ENCODE assay signal across 13 cellular contexts in genomic region chr6:63245908-63246307, GRCh38. TPM values are rescaled to one million over a fixed set of nuclear protein-coding genes. Genes with fewer than 3 reads are reported as not detected.
DNase-seq lines count a peak whose midpoint lies in the region; ATAC-seq and TF ChIP-seq lines count a peak whose summit lies in the region.
"Had no signal": no experiment of that assay in that cellular context is flagged by ENCODE, and none has a peak within 500 bp of the region (broad histone marks: within the 10 kb centered on the region; RNA-seq: fewer than 3 reads in every experiment).

No MANE protein-coding gene starts in this region.

- WGBS in GM23248 (ENCODE audit: low coverage in 1 of 2, low lambda C conversion rate in 2 of 2, missing lambda C conversion rate in 2 of 2), 2 experiments = 18% methylated on average over 1 of the region's 1 CpG

- H3K27ac Mint-ChIP-seq in activated CD8-positive, alpha-beta T cell treated with anti-CD3 and anti-CD28 coated beads for 36 hours = no peak overlapping the region
- H3K27ac Mint-ChIP-seq in activated CD8-positive, alpha-beta T cell treated with anti-CD3 and anti-CD28 coated beads, Interleukin-2, amount 10 ng/mL, durations not matched to agents 7 days and 5 days = no peak overlapping the region
- H3K27ac Mint-ChIP-seq: activated naive CD4-positive, alpha-beta T cell treated with anti-CD3 and anti-CD28 coated beads for 36 hours; natural killer cell; stimulated activated memory B cell treated with anti-CD40 and anti-IgM and Interleukin-4, amounts not matched to agents 10 μg/mL and 1 μg/mL and 100 μg/mL, for 72 hours had no signal

- H3K9ac ChIP-seq in GM23248 = no peak overlapping the region

- no peaks in the 10 kb centered on the region for H3K27me3 ChIP-seq in GM23248 (replicated peaks; ENCODE audit: insufficient read depth)

- H3F3A ChIP-seq in GM23248 (ENCODE audit: insufficient read depth) = no peaks in the 10 kb centered on the region

- no peaks in the 10 kb centered on the region for H3K79me2 ChIP-seq in GM23248 (ENCODE audit: insufficient read depth)

- no peak overlapping the region for H3K4me2 ChIP-seq in GM23248 (ENCODE audit: unreplicated experiment)

- no peaks in the 10 kb centered on the region for H3K9me3 Mint-ChIP-seq in activated CD8-positive, alpha-beta T cell treated with anti-CD3 and anti-CD28 coated beads for 36 hours
- no peaks in the 10 kb centered on the region for H3K9me3 Mint-ChIP-seq in activated CD8-positive, alpha-beta T cell treated with anti-CD3 and anti-CD28 coated beads, Interleukin-2, amount 10 ng/mL, durations not matched to agents 7 days and 5 days (ENCODE audit: insufficient read depth)
- H3K9me3 Mint-ChIP-seq: activated naive CD4-positive, alpha-beta T cell treated with anti-CD3 and anti-CD28 coated beads for 36 hours; stimulated activated memory B cell treated with anti-CD40 and anti-IgM and Interleukin-4, amounts not matched to agents 10 μg/mL and 1 μg/mL and 100 μg/mL, for 72 hours had no signal

- no peaks in the 10 kb centered on the region for H3K9me2 ChIP-seq in GM23248 (ENCODE audit: insufficient read depth)

- no peak overlapping the region for H3K27ac ChIP-seq in GM23248

- H3K36me3 Mint-ChIP-seq in activated CD8-positive, alpha-beta T cell treated with anti-CD3 and anti-CD28 coated beads for 36 hours (ENCODE audit: low read depth) = no peaks in the 10 kb centered on the region
- H3K36me3 Mint-ChIP-seq in activated CD8-positive, alpha-beta T cell treated with anti-CD3 and anti-CD28 coated beads, Interleukin-2, amount 10 ng/mL, durations not matched to agents 7 days and 5 days (ENCODE audit: low read depth) = no peaks in the 10 kb centered on the region
- H3K36me3 Mint-ChIP-seq: natural killer cell; stimulated activated memory B cell treated with anti-CD40 and anti-IgM and Interleukin-4, amounts not matched to agents 10 μg/mL and 1 μg/mL and 100 μg/mL, for 72 hours had no signal

- H3K27me3 Mint-ChIP-seq in activated CD8-positive, alpha-beta T cell treated with anti-CD3 and anti-CD28 coated beads for 36 hours = no peaks in the 10 kb centered on the region
- H3K27me3 Mint-ChIP-seq in activated CD8-positive, alpha-beta T cell treated with anti-CD3 and anti-CD28 coated beads, Interleukin-2, amount 10 ng/mL, durations not matched to agents 7 days and 5 days (ENCODE audit: low read depth) = no peaks in the 10 kb centered on the region

- in situ Hi-C loops in SK-MEL-5 (cut with HindIII; ENCODE audit: low pct_unique_long_range_greater_than_20kb, low sequenced_read_pairs) (no loop called here), GM23248 (cut with MboI) (no loop called here)

- TF ChIP-seq CTCF in activated CD8-positive, alpha-beta T cell treated with anti-CD3 and anti-CD28 coated beads for 36 hours (IDR thresholded peaks at IDR 0.05) = no peak

- no peaks in the 10 kb centered on the region for H3K36me3 ChIP-seq in GM23248 (ENCODE audit: low read depth)

- intact Hi-C loops in activated CD8-positive, alpha-beta T cell treated with anti-CD3 and anti-CD28 coated beads for 36 hours (cut with micrococcal nuclease) = no loop called here

- no peaks in the 10 kb centered on the region for H3K9me3 ChIP-seq in GM23248 (ENCODE audit: low read depth)

- DNase-seq in activated CD8-positive, alpha-beta T cell treated with anti-CD3 and anti-CD28 coated beads for 36 hours = peak; percentile 5
- DNase-seq in activated CD8-positive, alpha-beta T cell treated with anti-CD3 and anti-CD28 coated beads, Interleukin-2, amount 10 ng/mL, durations not matched to agents 7 days and 5 days = no peak
- peak; percentile 28 for DNase-seq in SK-MEL-5 (ENCODE audit: low read depth, low spot score)
- DNase-seq in NCI-H2171 treated with DMSO at 0.1 percent for 48 hours (lab: John Stamatoyannopoulos, UW) = no peak
- no peak for DNase-seq in DMS153 treated with DMSO at 0.1 percent for 48 hours (lab: John Stamatoyannopoulos, UW; ENCODE audit: unreplicated experiment)
- no peak for DNase-seq in activated gamma-delta T cell (lab: John Stamatoyannopoulos, UW)
- DNase-seq in GM23248 = no peak
- DNase-seq: activated naive CD4-positive, alpha-beta T cell treated with anti-CD3 and anti-CD28 coated beads for 36 hours; EL; natural killer cell; NCI-H187 treated with DMSO at 0.1 percent for 48 hours had no signal

- H3K4me3 ChIP-seq in GM23248 = no peak overlapping the region

- POLR2A ChIA-PET in activated CD8-positive, alpha-beta T cell treated with anti-CD3 and anti-CD28 coated beads for 36 hours (lab: Charles Lee) = no interaction called here
- POLR2A ChIA-PET in activated CD8-positive, alpha-beta T cell treated with anti-CD3 and anti-CD28 coated beads, Interleukin-2, amount 10 ng/mL, durations not matched to agents 7 days and 5 days (lab: Charles Lee) = no interaction called here

- no peak overlapping the region for H2AFZ ChIP-seq in GM23248

- no peak overlapping the region for H3K4me3 Mint-ChIP-seq in activated CD8-positive, alpha-beta T cell treated with anti-CD3 and anti-CD28 coated beads for 36 hours
- H3K4me3 Mint-ChIP-seq in activated CD8-positive, alpha-beta T cell treated with anti-CD3 and anti-CD28 coated beads, Interleukin-2, amount 10 ng/mL, durations not matched to agents 7 days and 5 days = no peak overlapping the region
- H3K4me3 Mint-ChIP-seq: activated naive CD4-positive, alpha-beta T cell treated with anti-CD3 and anti-CD28 coated beads for 36 hours; natural killer cell; stimulated activated memory B cell treated with anti-CD40 and anti-IgM and Interleukin-4, amounts not matched to agents 10 μg/mL and 1 μg/mL and 100 μg/mL, for 72 hours had no signal

- H3K4me1 ChIP-seq in GM23248 (ENCODE audit: insufficient read depth) = no peaks in the 10 kb centered on the region

- no peak for ATAC-seq in activated CD8-positive, alpha-beta T cell treated with anti-CD3 and anti-CD28 coated beads for 36 hours
- no peak for ATAC-seq in activated CD8-positive, alpha-beta T cell treated with anti-CD3 and anti-CD28 coated beads, Interleukin-2, amount 10 ng/mL, durations not matched to agents 7 days and 5 days
- peak; percentile 72 for ATAC-seq in HG02885 (IDR thresholded peaks at IDR 0.05; ENCODE audit: poor library complexity, unreplicated experiment)
- ATAC-seq: natural killer cell; stimulated activated memory B cell treated with anti-CD40 and anti-IgM and Interleukin-4, amounts not matched to agents 10 μg/mL and 1 μg/mL and 100 μg/mL, for 72 hours had no signal

- CTCF ChIA-PET in activated CD8-positive, alpha-beta T cell treated with anti-CD3 and anti-CD28 coated beads for 36 hours (lab: Charles Lee) = no interaction called here
- CTCF ChIA-PET in activated CD8-positive, alpha-beta T cell treated with anti-CD3 and anti-CD28 coated beads, Interleukin-2, amount 10 ng/mL, durations not matched to agents 7 days and 5 days (lab: Charles Lee) = no interaction called here

- no peaks in the 10 kb centered on the region for H3K4me1 Mint-ChIP-seq in activated CD8-positive, alpha-beta T cell treated with anti-CD3 and anti-CD28 coated beads for 36 hours (ENCODE audit: low read depth)
- H3K4me1 Mint-ChIP-seq in activated CD8-positive, alpha-beta T cell treated with anti-CD3 and anti-CD28 coated beads, Interleukin-2, amount 10 ng/mL, durations not matched to agents 7 days and 5 days (ENCODE audit: low read depth) = no peaks in the 10 kb centered on the region
- H3K4me1 Mint-ChIP-seq: natural killer cell; stimulated activated memory B cell treated with anti-CD40 and anti-IgM and Interleukin-4, amounts not matched to agents 10 μg/mL and 1 μg/mL and 100 μg/mL, for 72 hours had no signal

- H4K20me1 ChIP-seq in GM23248 (ENCODE audit: insufficient read depth) = no peaks in the 10 kb centered on the region

RNA-seq across cellular contexts. Expression of gene FKBP1C, which starts 34.6 kb away (rescaled TPM):
- total RNA-seq in activated CD8-positive, alpha-beta T cell treated with anti-CD3 and anti-CD28 coated beads for 36 hours = 1 to 10 TPM; 1.5 to 1.7 TPM
- total RNA-seq in activated CD8-positive, alpha-beta T cell treated with anti-CD3 and anti-CD28 coated beads, Interleukin-2, amount 10 ng/mL, durations not matched to agents 7 days and 5 days = 1 to 10 TPM; 2.2 to 2.7 TPM
- 0.98 and 1.4 TPM in 2 replicates for total RNA-seq in SK-MEL-5 (2014; rRNA removed; shearing (Covaris generic))
- 4.1 and 5.9 TPM in 2 replicates for polyA plus RNA-seq in SK-MEL-5 (2015; cell fraction: cytosol; rRNA removed)
- polyA plus RNA-seq in SK-MEL-5 (2015; cell fraction: nucleus; rRNA removed) = 0.19 and 2.2 TPM in 2 replicates
- 0.11 and 0.13 TPM in 2 replicates for total RNA-seq in GM23248 (2014; rRNA removed; shearing (Covaris generic))
- 1.6 and 2.4 TPM in 2 replicates for polyA plus RNA-seq in GM23248 (2016; fragmentation: Nextera tagmentation; extraction: Ambion mirVana)

Comparison
In these comparisons a context has a peak if more than half of its experiments do, and no peak if none do; other contexts are left out.
1. DNase-seq: peak in activated CD8-positive, alpha-beta T cell treated with anti-CD3 and anti-CD28 coated beads for 36 hours (single experiment) and SK-MEL-5 (single experiment); none in activated CD8-positive, alpha-beta T cell treated with anti-CD3 and anti-CD28 coated beads, Interleukin-2, amount 10 ng/mL, durations not matched to agents 7 days and 5 days (single experiment), NCI-H2171 treated with DMSO at 0.1 percent for 48 hours (single experiment), DMS153 treated with DMSO at 0.1 percent for 48 hours (single experiment), activated gamma-delta T cell (single experiment) and GM23248 (single experiment).